Comparison of ENCODE assay signal across 12 cellular contexts in the genomic region with DNA sequence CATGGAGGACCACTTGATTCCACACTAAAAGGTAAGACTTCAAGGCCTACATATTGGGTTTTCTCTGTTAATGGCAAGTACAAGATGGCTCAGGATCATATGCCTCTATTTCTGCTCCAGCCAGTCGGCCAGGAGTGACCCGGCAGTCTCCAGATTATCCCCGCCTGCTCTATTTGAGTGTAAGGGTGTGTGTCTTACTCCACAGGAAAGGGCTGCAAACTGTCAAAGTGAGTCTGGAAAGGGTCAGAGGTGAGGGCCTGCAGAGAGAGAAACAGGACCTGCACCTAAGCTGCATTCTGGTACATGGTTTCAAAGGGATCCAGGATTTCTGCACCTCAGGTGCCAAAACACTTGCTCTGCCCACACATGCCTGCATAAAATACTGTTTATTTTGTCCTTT.
"Had no signal": no experiment of that assay in that cellular context is flagged by ENCODE, and none has a peak within 500 bp of the region (broad histone marks: within the 10 kb centered on the region; RNA-seq: fewer than 3 reads in every experiment).

No MANE protein-coding gene starts in this region.

- DNase-seq: activated CD4-positive, alpha-beta memory T cell treated with anti-CD3 and anti-CD28 coated beads, Interleukin-2, amount 10 ng/mL, durations not matched to agents 7 days and 5 days; activated CD4-positive, alpha-beta T cell treated with anti-CD3 and anti-CD28 coated beads for 1 hour; activated naive CD8-positive, alpha-beta T cell treated with anti-CD3 and anti-CD28 coated beads, Interleukin-2, amount 10 ng/mL, durations not matched to agents 7 days and 5 days; activated T-cell treated with anti-CD3 and anti-CD28 coated beads for 4 hours; foreskin keratinocyte; immature natural killer cell; left cardiac atrium; stimulated activated CD4-positive, alpha-beta T cell treated with anti-CD3 and anti-CD28 coated beads, Interleukin-4, amount 100 ng/mL, for 1 hour; stimulated activated naive CD8-positive, alpha-beta T cell treated with anti-CD3 and anti-CD28 coated beads, Interleukin-15, amount 100 ng/mL, for 72 hours; SW 1271; T-helper 9 cell; testis had no signal

- H3K27ac Mint-ChIP-seq: activated CD4-positive, alpha-beta memory T cell treated with anti-CD3 and anti-CD28 coated beads, Interleukin-2, amount 10 ng/mL, durations not matched to agents 7 days and 5 days; activated naive CD8-positive, alpha-beta T cell treated with anti-CD3 and anti-CD28 coated beads, Interleukin-2, amount 10 ng/mL, durations not matched to agents 7 days and 5 days; stimulated activated naive CD8-positive, alpha-beta T cell treated with anti-CD3 and anti-CD28 coated beads, Interleukin-15, amount 100 ng/mL, for 72 hours had no signal

- H3K27me3 Mint-ChIP-seq: activated CD4-positive, alpha-beta memory T cell treated with anti-CD3 and anti-CD28 coated beads, Interleukin-2, amount 10 ng/mL, durations not matched to agents 7 days and 5 days; activated naive CD8-positive, alpha-beta T cell treated with anti-CD3 and anti-CD28 coated beads, Interleukin-2, amount 10 ng/mL, durations not matched to agents 7 days and 5 days; stimulated activated naive CD8-positive, alpha-beta T cell treated with anti-CD3 and anti-CD28 coated beads, Interleukin-15, amount 100 ng/mL, for 72 hours had no signal

- ATAC-seq: foreskin keratinocyte; stimulated activated naive CD8-positive, alpha-beta T cell treated with anti-CD3 and anti-CD28 coated beads, Interleukin-15, amount 100 ng/mL, for 72 hours had no signal

- H3K4me3 Mint-ChIP-seq: activated CD4-positive, alpha-beta memory T cell treated with anti-CD3 and anti-CD28 coated beads, Interleukin-2, amount 10 ng/mL, durations not matched to agents 7 days and 5 days; activated naive CD8-positive, alpha-beta T cell treated with anti-CD3 and anti-CD28 coated beads, Interleukin-2, amount 10 ng/mL, durations not matched to agents 7 days and 5 days; immature natural killer cell; stimulated activated naive CD8-positive, alpha-beta T cell treated with anti-CD3 and anti-CD28 coated beads, Interleukin-15, amount 100 ng/mL, for 72 hours had no signal

- H3K4me1 Mint-ChIP-seq: activated CD4-positive, alpha-beta memory T cell treated with anti-CD3 and anti-CD28 coated beads, Interleukin-2, amount 10 ng/mL, durations not matched to agents 7 days and 5 days; activated naive CD8-positive, alpha-beta T cell treated with anti-CD3 and anti-CD28 coated beads, Interleukin-2, amount 10 ng/mL, durations not matched to agents 7 days and 5 days; stimulated activated naive CD8-positive, alpha-beta T cell treated with anti-CD3 and anti-CD28 coated beads, Interleukin-15, amount 100 ng/mL, for 72 hours had no signal

- H3K9me3 Mint-ChIP-seq: activated CD4-positive, alpha-beta memory T cell treated with anti-CD3 and anti-CD28 coated beads, Interleukin-2, amount 10 ng/mL, durations not matched to agents 7 days and 5 days; activated naive CD8-positive, alpha-beta T cell treated with anti-CD3 and anti-CD28 coated beads, Interleukin-2, amount 10 ng/mL, durations not matched to agents 7 days and 5 days; immature natural killer cell; stimulated activated naive CD8-positive, alpha-beta T cell treated with anti-CD3 and anti-CD28 coated beads, Interleukin-15, amount 100 ng/mL, for 72 hours had no signal
